ENCODE assay signal across 1 cellular context in genomic region chr1:20739225-20739624, GRCh38.
TF ChIP-seq lines count a peak whose summit lies in the region.

No MANE protein-coding gene starts in this region.

TF ChIP-seq in endothelial cell of umbilical vein, 7 proteins besides CTCF, POLR2A, EP300 and RAD21:
- TF ChIP-seq, protein P1, sequence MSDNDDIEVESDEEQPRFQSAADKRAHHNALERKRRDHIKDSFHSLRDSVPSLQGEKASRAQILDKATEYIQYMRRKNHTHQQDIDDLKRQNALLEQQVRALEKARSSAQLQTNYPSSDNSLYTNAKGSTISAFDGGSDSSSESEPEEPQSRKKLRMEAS (IDR thresholded peaks at IDR 0.05; ENCODE audit: insufficient read depth, insufficient read length), result no peak
- no peak for TF ChIP-seq EZH2 (IDR thresholded peaks at IDR 0.05; ENCODE audit: borderline replicate concordance, low read depth, low read length, severe bottlenecking)
